24 cellular contexts compared by ENCODE assay signal in the genomic region with DNA sequence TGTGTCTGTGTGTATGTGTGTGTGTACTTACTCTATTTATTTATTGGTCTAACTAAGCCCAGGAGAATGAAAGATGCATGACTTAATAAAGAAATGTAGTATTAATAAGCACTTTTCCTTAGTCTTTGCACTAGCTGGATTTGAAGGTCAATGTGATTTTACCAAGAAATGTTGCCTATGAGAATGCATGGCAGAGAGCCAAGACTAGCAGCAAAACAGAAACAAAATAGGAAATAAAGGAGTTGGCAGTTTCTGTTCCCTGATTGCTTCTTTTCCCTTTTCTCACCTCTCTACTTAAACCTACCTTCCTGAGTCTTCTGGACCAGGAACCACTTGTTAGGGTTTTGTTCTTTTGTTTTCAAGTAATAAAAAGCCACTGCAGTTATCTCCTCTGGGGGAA.
DNase-seq lines count a peak whose midpoint lies in the region.
"Had no signal": no experiment of that assay in that cellular context is flagged by ENCODE, and none has a peak within 500 bp of the region (broad histone marks: within the 10 kb centered on the region; RNA-seq: fewer than 3 reads in every experiment).

No MANE protein-coding gene starts in this region.

- DNase-seq in Ammon's horn (ENCODE audit: low spot score) (peak; percentile 44), NCI-H69 (lab: John Stamatoyannopoulos, UW) (peak; percentile 2), dermis blood vessel endothelial cell (peak; percentile 69), lung microvascular endothelial cell (ENCODE audit: low read depth in 2 of 2) (peak; percentile 34 to 38), NCI-H146 treated with DMSO at 0.1 percent for 48 hours (lab: John Stamatoyannopoulos, UW; ENCODE audit: unreplicated experiment) (no peak), NK-92 (lab: John Stamatoyannopoulos, UW; ENCODE audit: unreplicated experiment) (no peak), NOMO-1 treated with dmso at 0.1 percent for 144 hours (lab: John Stamatoyannopoulos, UW; ENCODE audit: unreplicated experiment) (no peak)
- no peak for DNase-seq in activated naive CD4-positive, alpha-beta T cell treated with Interleukin-2 at 50 U/mL for 16 hours
- DNase-seq: activated CD4-positive, alpha-beta T cell treated with anti-CD3 and anti-CD28 coated beads, Interleukin-2, amount 50 U/mL, for 1 hour; Caco-2; HFFc6; KBM-7; kidney glomerular epithelial cell; mesendoderm; naive B cell; NCI-H2081; NCI-H446 treated with DMSO at 0.1 percent for 48 hours; NK-92 treated with Interleukin-12 subunit alpha and Interleukin-12 subunit beta, amount 100 ng/mL, for 24 hours; Peyer's patch; right lobe of liver; stimulated activated CD4-positive, alpha-beta T cell treated with anti-CD3 and anti-CD28 coated beads, Interleukin-15, amount 100 ng/mL, for 24 hours; stimulated activated CD8-positive, alpha-beta memory T cell treated with anti-CD3 and anti-CD28 coated beads, Interleukin-4, amount 100 ng/mL, for 48 hours; T-helper 2 cell; WERI-Rb-1 had no signal

Comparison
In these comparisons a context has a peak if more than half of its experiments do, and no peak if none do; other contexts are left out.
1. DNase-seq: peak in Ammon's horn (single experiment), NCI-H69 (single experiment), dermis blood vessel endothelial cell (single experiment) and lung microvascular endothelial cell (2 of 2); none in NCI-H146 treated with DMSO at 0.1 percent for 48 hours (single experiment), NK-92 (single experiment), NOMO-1 treated with dmso at 0.1 percent for 144 hours (single experiment) and activated naive CD4-positive, alpha-beta T cell treated with Interleukin-2 at 50 U/mL for 16 hours (single experiment).